Comparison of ENCODE assay signal across 1 cellular context in genomic region chr12:49967777-49968250, GRCh38.
TF ChIP-seq lines count a peak whose summit lies in the region.

No MANE protein-coding gene starts in this region.

TF ChIP-seq in WTC11, 78 proteins besides CTCF, POLR2A, EP300 and RAD21 (continued from another document):
- TF ChIP-seq ATF2 (CRISPR knock-in tag; IDR thresholded peaks at IDR 0.05; ENCODE audit: borderline replicate concordance, low read depth) = no peak
- TF ChIP-seq E2F5 (CRISPR knock-in tag; IDR thresholded peaks at IDR 0.05) = no peak
- no peak for TF ChIP-seq GRHL2 (CRISPR knock-in tag; IDR thresholded peaks at IDR 0.05; ENCODE audit: insufficient replicate concordance, severe bottlenecking)
- 0 out of 2 replicates have a peak, but pooled peaks have one; percentile 18 for TF ChIP-seq NR2C2 (CRISPR knock-in tag; IDR thresholded peaks at IDR 0.05)
- 0 out of 2 replicates have a peak, but pooled peaks have one; percentile 7 for TF ChIP-seq HMGXB4 (CRISPR knock-in tag; IDR thresholded peaks at IDR 0.05)
